Comparison of ENCODE assay signal across 8 cellular contexts in the genomic region with DNA sequence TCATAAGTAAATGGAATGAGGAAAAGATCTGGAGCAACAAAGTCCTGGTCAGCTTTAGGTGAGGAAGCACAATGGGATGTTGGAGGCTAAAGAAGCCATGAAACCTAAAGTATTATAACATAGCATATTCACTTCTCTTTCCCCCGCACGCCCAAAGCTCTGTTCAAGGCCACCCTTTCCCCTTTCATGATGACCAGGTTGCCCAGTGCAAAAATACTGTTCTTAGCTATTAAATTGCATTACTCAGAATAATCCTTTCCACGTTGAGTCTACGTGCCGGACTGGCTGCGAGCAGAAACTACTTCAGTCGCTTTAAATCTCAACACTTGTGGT. TPM values are rescaled to one million over a fixed set of nuclear protein-coding genes. Genes with fewer than 3 reads are reported as not detected.
DNase-seq lines count a peak whose midpoint lies in the region; ATAC-seq and TF ChIP-seq lines count a peak whose summit lies in the region.

No MANE protein-coding gene starts in this region.

- H3K27me3 Mint-ChIP-seq in activated CD4-positive, alpha-beta T cell treated with anti-CD3 and anti-CD28 coated beads, Interleukin-2, amount 10 ng/mL, durations not matched to agents 7 days and 5 days, result no peaks in the 10 kb centered on the region
- no peaks in the 10 kb centered on the region for H3K27me3 Mint-ChIP-seq in activated naive CD8-positive, alpha-beta T cell treated with anti-CD3 and anti-CD28 coated beads for 36 hours

- H3K9me3 ChIP-seq in testis, result no peaks in the 10 kb centered on the region

- H3K4me1 Mint-ChIP-seq in activated CD4-positive, alpha-beta T cell treated with anti-CD3 and anti-CD28 coated beads, Interleukin-2, amount 10 ng/mL, durations not matched to agents 7 days and 5 days, result peaks cover 56% of the 10 kb centered on the region
- H3K4me1 Mint-ChIP-seq in activated naive CD8-positive, alpha-beta T cell treated with anti-CD3 and anti-CD28 coated beads for 36 hours, result peaks cover 44% of the 10 kb centered on the region

- no peaks in the 10 kb centered on the region for H3K9me3 Mint-ChIP-seq in activated CD4-positive, alpha-beta T cell treated with anti-CD3 and anti-CD28 coated beads, Interleukin-2, amount 10 ng/mL, durations not matched to agents 7 days and 5 days
- H3K9me3 Mint-ChIP-seq in activated naive CD8-positive, alpha-beta T cell treated with anti-CD3 and anti-CD28 coated beads for 36 hours, result no peaks in the 10 kb centered on the region

- TF ChIP-seq CTCF in kidney epithelial cell (IDR thresholded peaks at IDR 0.05; ENCODE audit: insufficient read depth, low read length, poor library complexity, severe bottlenecking) (no peak), testis (IDR thresholded peaks at IDR 0.05) (no peak)

- H3K4me3 ChIP-seq in kidney epithelial cell (ENCODE audit: low read depth, low read length) (peak overlapping the region; percentile 75), testis (peak overlapping the region; percentile 79 to 92)

- H3K4me1 ChIP-seq in testis, result peaks cover 45% of the 10 kb centered on the region

- peak overlapping the region; percentile 93 for H3K27ac Mint-ChIP-seq in activated CD4-positive, alpha-beta T cell treated with anti-CD3 and anti-CD28 coated beads, Interleukin-2, amount 10 ng/mL, durations not matched to agents 7 days and 5 days
- peak overlapping the region; percentile 89 for H3K27ac Mint-ChIP-seq in activated naive CD8-positive, alpha-beta T cell treated with anti-CD3 and anti-CD28 coated beads for 36 hours

- H3K36me3 Mint-ChIP-seq in activated CD4-positive, alpha-beta T cell treated with anti-CD3 and anti-CD28 coated beads, Interleukin-2, amount 10 ng/mL, durations not matched to agents 7 days and 5 days (ENCODE audit: low read depth), result peaks cover under 1% of the 10 kb centered on the region
- peaks cover 3% of the 10 kb centered on the region for H3K36me3 Mint-ChIP-seq in activated naive CD8-positive, alpha-beta T cell treated with anti-CD3 and anti-CD28 coated beads for 36 hours

- H3K36me3 ChIP-seq in kidney epithelial cell (ENCODE audit: control insufficient read depth, insufficient read depth, low read length) (no peaks in the 10 kb centered on the region), testis (ENCODE audit: low read depth, missing control alignments) (no peaks in the 10 kb centered on the region)

- H3K27me3 ChIP-seq in kidney epithelial cell (ENCODE audit: control insufficient read depth, insufficient read depth, low read length) (no peaks in the 10 kb centered on the region), testis (no peaks in the 10 kb centered on the region)

- H3K4me3 Mint-ChIP-seq in activated CD4-positive, alpha-beta T cell treated with anti-CD3 and anti-CD28 coated beads, Interleukin-2, amount 10 ng/mL, durations not matched to agents 7 days and 5 days, result peak overlapping the region; percentile 90
- H3K4me3 Mint-ChIP-seq in activated naive CD8-positive, alpha-beta T cell treated with anti-CD3 and anti-CD28 coated beads for 36 hours, result peak overlapping the region; percentile 89

- H3K27ac ChIP-seq in testis, result peak overlapping the region; percentile 85 to 87

- intact Hi-C loops in testis (cut with DNase I; ENCODE audit: low total_unique reads), result loop anchor here (5.0 kb wide), 1 partner anchor 39 kb away; no protein-coding TSS in a partner anchor

- TF ChIP-seq POLR2A in testis (IDR thresholded peaks at IDR 0.05), result no peak

- WGBS in testis, 2 donors, result 1 to 2% methylated on average over 7 of the region's 7 CpGs

- no peak for DNase-seq in activated CD4-positive, alpha-beta T cell treated with anti-CD3 and anti-CD28 coated beads, Interleukin-2, amount 10 ng/mL, durations not matched to agents 7 days and 5 days
- DNase-seq in activated CD4-positive, alpha-beta T cell treated with anti-CD3 and anti-CD28 coated beads for 1 hour, result no peak
- DNase-seq in activated naive CD8-positive, alpha-beta T cell treated with anti-CD3 and anti-CD28 coated beads for 36 hours, result no peak
- DNase-seq in kidney epithelial cell (ENCODE audit: low read depth), result no peak
- DNase-seq in testis, result no peak
- DNase-seq in A172 (ENCODE audit: low spot score), result no peak
- no peak for DNase-seq in NCI-H1930 (lab: John Stamatoyannopoulos, UW)

- ATAC-seq in GM21825 (IDR thresholded peaks at IDR 0.05; ENCODE audit: unreplicated experiment), result no peak

- CTCF ChIA-PET in activated CD4-positive, alpha-beta T cell treated with anti-CD3 and anti-CD28 coated beads, Interleukin-2, amount 10 ng/mL, durations not matched to agents 7 days and 5 days (lab: Charles Lee), result interaction anchor here (0.6 to 10.9 kb wide), 43 partner anchors 9 to 598 kb away, joined by 3 to 166 read pairs (median 4); a partner anchor contains a TSS

- POLR2A ChIA-PET in activated CD4-positive, alpha-beta T cell treated with anti-CD3 and anti-CD28 coated beads, Interleukin-2, amount 10 ng/mL, durations not matched to agents 7 days and 5 days (lab: Charles Lee), result interaction anchor here (0.6 to 1.3 kb wide), 4 partner anchors 36 to 164 kb away, joined by 3 to 4 read pairs (median 3); no protein-coding TSS in a partner anchor

RNA-seq across cellular contexts. Expression of a gene that starts 0.6 kb away (rescaled TPM):
- 10 to 100 TPM; 29.8 to 31.2 TPM for total RNA-seq in activated CD4-positive, alpha-beta T cell treated with anti-CD3 and anti-CD28 coated beads, Interleukin-2, amount 10 ng/mL, durations not matched to agents 7 days and 5 days
- total RNA-seq in activated naive CD8-positive, alpha-beta T cell treated with anti-CD3 and anti-CD28 coated beads for 36 hours, result 10 to 100 TPM; 13.2 to 14.2 TPM
- total RNA-seq in kidney epithelial cell (11.9 and 16.5 TPM in 2 replicates), testis (100 to 1,000 TPM; 156 to 159 TPM)
- polyA plus RNA-seq in testis (ENCODE audit: insufficient read depth, low read depth, low replicate concordance), result 76.2 TPM
- 9.9 and 10.0 TPM in 2 replicates for total RNA-seq in A172 (2014; rRNA removed; shearing (Covaris generic))

RNA-seq across cellular contexts. Expression of a gene that starts 54.2 kb away (rescaled TPM):
- total RNA-seq in activated CD4-positive, alpha-beta T cell treated with anti-CD3 and anti-CD28 coated beads, Interleukin-2, amount 10 ng/mL, durations not matched to agents 7 days and 5 days, result 10 to 100 TPM; 23.9 to 28.4 TPM
- 10 to 100 TPM in 1 of 2 experiments, 1 to 10 TPM in 1; 9.4 to 10.9 TPM for total RNA-seq in activated naive CD8-positive, alpha-beta T cell treated with anti-CD3 and anti-CD28 coated beads for 36 hours
- total RNA-seq in kidney epithelial cell (14.0 and 16.0 TPM in 2 replicates), testis (10 to 100 TPM; 18.6 to 21.6 TPM)
- polyA plus RNA-seq in testis (ENCODE audit: insufficient read depth, low read depth, low replicate concordance), result 10.5 TPM
- 2.2 and 2.5 TPM in 2 replicates for total RNA-seq in A172 (2014; rRNA removed; shearing (Covaris generic))
